Comparison of ENCODE assay signal across 16 cellular contexts in the genomic region with DNA sequence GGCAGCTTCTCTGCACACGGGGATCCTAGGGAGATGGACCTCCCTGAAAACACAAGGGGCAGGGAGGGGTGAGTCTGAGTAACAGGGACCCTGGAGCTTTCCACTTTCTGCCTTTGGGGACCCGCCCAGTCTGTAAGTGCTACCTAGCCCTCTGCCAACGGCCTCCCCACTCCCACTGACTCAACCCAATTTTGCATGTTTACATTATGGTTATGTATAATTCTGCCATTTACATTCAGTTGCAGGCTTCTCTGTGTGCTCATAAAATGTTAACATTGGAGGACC.
A peak's percentile ranks its signal among the peaks of the same experiment; 100 is the strongest.
DNase-seq lines count a peak whose midpoint lies in the region; ATAC-seq, FAIRE-seq and TF ChIP-seq lines count a peak whose summit lies in the region.
"Had no signal": no experiment of that assay in that cellular context is flagged by ENCODE, and none has a peak within 500 bp of the region (broad histone marks: within the 10 kb centered on the region; RNA-seq: fewer than 3 reads in every experiment).

No MANE protein-coding gene starts in this region.

- no CpG with 5 or more reads among the region's 3 CpGs for WGBS in neuronal stem cell (ENCODE audit: extremely low coverage in 2 of 2, insufficient read length in 2 of 2, insufficient replicate concordance in 1 of 2), 2 donors
- 51 to 76% (median 69%) methylated on average over 3 of the region's 3 CpGs for WGBS in small intestine, 3 donors

- H2BK120ac ChIP-seq in neuronal stem cell (ENCODE audit: low read depth, low read length), result no peak overlapping the region

- no peak overlapping the region for H3K4ac ChIP-seq in neuronal stem cell (ENCODE audit: low read length)

- H4K91ac ChIP-seq in neuronal stem cell (ENCODE audit: low read depth, low read length, poor library complexity), result peak overlapping the region; percentile 30

- H4K20me1 ChIP-seq in PC-3 (ENCODE audit: low read length), result no peaks in the 10 kb centered on the region

- H2AFZ ChIP-seq in PC-3 (ENCODE audit: low read length) (no peak overlapping the region), neuronal stem cell (ENCODE audit: low read length) (no peak overlapping the region)

- no peak overlapping the region for H3K23ac ChIP-seq in neuronal stem cell (ENCODE audit: low read depth, low read length, poor library complexity)

- no peak overlapping the region for H3K4me3 Mint-ChIP-seq in activated CD4-positive, alpha-beta T cell treated with anti-CD3 and anti-CD28 coated beads, Interleukin-2, amount 10 ng/mL, durations not matched to agents 24 days and 14 days
- H3K4me3 Mint-ChIP-seq: B cell; CD8-positive, alpha-beta T cell; H9; T-cell had no signal

- DNase-seq in H7 (peak; percentile 16), NCI-H1417 treated with DMSO at 0.1 percent for 48 hours (lab: John Stamatoyannopoulos, UW) (peak; percentile 70), PC-3 (peak; percentile 6), neuronal stem cell (ENCODE audit: low spot score) (no peak), small intestine (no peak)
- no peak for DNase-seq in activated CD4-positive, alpha-beta T cell treated with anti-CD3 and anti-CD28 coated beads, Interleukin-2, amount 10 ng/mL, durations not matched to agents 24 days and 14 days
- no peak for DNase-seq in activated CD8-positive, alpha-beta memory T cell treated with anti-CD3 and anti-CD28 coated beads, Interleukin-2, amount 50 U/mL, for 48 hours
- DNase-seq: CD8-positive, alpha-beta T cell; H9; NCI-H187; NCI-H2171 treated with DMSO at 0.1 percent for 48 hours; T-cell had no signal

- H3K36me3 Mint-ChIP-seq in activated CD4-positive, alpha-beta T cell treated with anti-CD3 and anti-CD28 coated beads, Interleukin-2, amount 10 ng/mL, durations not matched to agents 24 days and 14 days (ENCODE audit: low read depth), result no peaks in the 10 kb centered on the region
- H3K36me3 Mint-ChIP-seq: CD8-positive, alpha-beta T cell; T-cell had no signal

- no peak overlapping the region for H2AK5ac ChIP-seq in neuronal stem cell (ENCODE audit: low read depth, low read length)

- H3K4me1 ChIP-seq in PC-3 (ENCODE audit: insufficient read depth, low read length) (peaks cover 8% of the 10 kb centered on the region), neuronal stem cell (ENCODE audit: control insufficient read depth in 2 of 2, insufficient read depth in 1 of 2, low read depth in 1 of 2, low read length in 2 of 2) (peaks cover 0 to 19% of the 10 kb centered on the region in 2 donors), small intestine (ENCODE audit: control insufficient read depth in 2 of 2, insufficient read depth in 1 of 2, low read depth in 1 of 2, low read length in 1 of 2) (peaks cover 0 to 5% of the 10 kb centered on the region in 2 donors)

- H3K27ac Mint-ChIP-seq in activated CD4-positive, alpha-beta T cell treated with anti-CD3 and anti-CD28 coated beads, Interleukin-2, amount 10 ng/mL, durations not matched to agents 24 days and 14 days, result no peak overlapping the region
- H3K27ac Mint-ChIP-seq: B cell; CD8-positive, alpha-beta T cell; T-cell had no signal

- no peak overlapping the region for H3K27ac ChIP-seq in PC-3 (ENCODE audit: low read length)
- H3K27ac ChIP-seq in neuronal stem cell (replicated peaks; ENCODE audit: low read length), result no peak overlapping the region
- H3K27ac ChIP-seq in small intestine (ENCODE audit: low read depth in 1 of 2, low read length in 1 of 2), result no peak overlapping the region
- H3K27ac ChIP-seq: KMS-11 had no signal

- BruUV-seq in PC-3 (replicated peaks; lab: Mats Ljungman, UMichigan), result no TSS peak

- TF ChIP-seq CTCF in PC-3 (conservative IDR thresholded peaks at IDR 0.05; ENCODE audit: low read depth, low read length), result no peak

- H3K4me1 Mint-ChIP-seq in activated CD4-positive, alpha-beta T cell treated with anti-CD3 and anti-CD28 coated beads, Interleukin-2, amount 10 ng/mL, durations not matched to agents 24 days and 14 days, result no peaks in the 10 kb centered on the region
- H3K4me1 Mint-ChIP-seq: B cell, T-cell had no signal

- no peaks in the 10 kb centered on the region for H3F3A ChIP-seq in PC-3 (ENCODE audit: low read length, unreplicated experiment)

- H3K79me2 ChIP-seq in PC-3 (ENCODE audit: low read length), result no peaks in the 10 kb centered on the region

- H3K9me3 Mint-ChIP-seq in activated CD4-positive, alpha-beta T cell treated with anti-CD3 and anti-CD28 coated beads, Interleukin-2, amount 10 ng/mL, durations not matched to agents 24 days and 14 days, result no peaks in the 10 kb centered on the region
- H3K9me3 Mint-ChIP-seq: CD8-positive, alpha-beta T cell; H9; T-cell had no signal

- H3K9ac ChIP-seq in PC-3 (ENCODE audit: low read length), result no peak overlapping the region
- H3K9ac ChIP-seq in neuronal stem cell (ENCODE audit: low read depth, low read length, poor library complexity), result no peak overlapping the region
- H3K9ac ChIP-seq: KMS-11 had no signal

- H3K27me3 ChIP-seq in H7 (ENCODE audit: control insufficient read depth, insufficient read depth, low read length), result no peaks in the 10 kb centered on the region; the same call in 1 of the 2 replicates
- peaks cover 86% of the 10 kb centered on the region for H3K27me3 ChIP-seq in PC-3 (ENCODE audit: low read length)
- peaks cover 0 to 46% (median 0%) of the 10 kb centered on the region in 3 experiments for H3K27me3 ChIP-seq in neuronal stem cell (ENCODE audit: control insufficient read depth in 3 of 3, insufficient read depth in 3 of 3, low read depth in 1 of 3, low read length in 3 of 3)
- no peaks in the 10 kb centered on the region for H3K27me3 ChIP-seq in small intestine (ENCODE audit: control insufficient read depth in 2 of 2, insufficient read depth in 2 of 2, low read length in 2 of 2)

- H3K36me3 ChIP-seq in H7 (replicated peaks; ENCODE audit: control insufficient read depth, insufficient read depth, low read length) (no peaks in the 10 kb centered on the region), PC-3 (ENCODE audit: low read depth, low read length) (no peaks in the 10 kb centered on the region), neuronal stem cell (replicated peaks in 1 of 2; ENCODE audit: control insufficient read depth in 2 of 2, insufficient read depth in 2 of 2, low read length in 2 of 2) (no peaks in the 10 kb centered on the region), small intestine (ENCODE audit: control insufficient read depth in 2 of 2, insufficient read depth in 2 of 2, low read length in 2 of 2) (no peaks in the 10 kb centered on the region)

- H3K4me3 ChIP-seq in H7 (ENCODE audit: insufficient read depth, low read depth, low read length) (no peak overlapping the region), PC-3 (ENCODE audit: low read length) (no peak overlapping the region), neuronal stem cell (ENCODE audit: low read length in 2 of 2) (no peak overlapping the region), small intestine (ENCODE audit: low read depth in 1 of 2, low read length in 2 of 2) (no peak overlapping the region)

- H3K18ac ChIP-seq in neuronal stem cell (ENCODE audit: low read length), result no peak overlapping the region

- no peak overlapping the region for H2BK12ac ChIP-seq in neuronal stem cell (ENCODE audit: low read length)

- ATAC-seq in PC-3 (no peak), GM19455 (IDR thresholded peaks at IDR 0.05; ENCODE audit: unreplicated experiment) (no peak)
- ATAC-seq: CD8-positive, alpha-beta T cell; HepG2; T-cell had no signal

- H3K79me1 ChIP-seq in neuronal stem cell (ENCODE audit: low read depth, low read length), result no peaks in the 10 kb centered on the region

- H3K4me2 ChIP-seq in PC-3 (ENCODE audit: low read length) (no peak overlapping the region), neuronal stem cell (ENCODE audit: insufficient read depth, low read length, poor library complexity, severe bottlenecking) (no peak overlapping the region)
- H3K4me2 ChIP-seq: KMS-11 had no signal

- H2BK15ac ChIP-seq in neuronal stem cell (ENCODE audit: low read length), result no peak overlapping the region

- no peak overlapping the region for H2BK5ac ChIP-seq in neuronal stem cell (ENCODE audit: low read length)

- FAIRE-seq in small intestine (lab: Jason Lieb, UNC), result no peak
- FAIRE-seq: HepG2 had no signal

- H3K9me3 ChIP-seq in PC-3 (ENCODE audit: low read length), result no peaks in the 10 kb centered on the region
- no peaks in the 10 kb centered on the region for H3K9me3 ChIP-seq in neuronal stem cell (replicated peaks in 1 of 2; ENCODE audit: control insufficient read depth in 2 of 2, insufficient read depth in 1 of 2, low read depth in 1 of 2, low read length in 2 of 2)
- H3K9me3 ChIP-seq in small intestine (ENCODE audit: control insufficient read depth, low read depth), result no peaks in the 10 kb centered on the region

- POLR2A ChIA-PET in PC-3 (lab: Charles Lee; ENCODE audit: unreplicated experiment), result no interaction called here

- intact Hi-C loops in PC-3 (cut with micrococcal nuclease), result no loop called here
- intact Hi-C loops in activated CD4-positive, alpha-beta T cell treated with anti-CD3 and anti-CD28 coated beads, Interleukin-2, amount 10 ng/mL, durations not matched to agents 24 days and 14 days (cut with micrococcal nuclease), result no loop called here

- CTCF ChIA-PET in PC-3 (lab: Charles Lee), result no interaction called here

- no peak overlapping the region for H4K8ac ChIP-seq in neuronal stem cell (ENCODE audit: low read depth, low read length)

- peaks cover 4% of the 10 kb centered on the region for H3K27me3 Mint-ChIP-seq in activated CD4-positive, alpha-beta T cell treated with anti-CD3 and anti-CD28 coated beads, Interleukin-2, amount 10 ng/mL, durations not matched to agents 24 days and 14 days

- H3K9me2 ChIP-seq in PC-3 (replicated peaks; ENCODE audit: low read length), result no peaks in the 10 kb centered on the region

- H3K14ac ChIP-seq in neuronal stem cell (ENCODE audit: low read length), result no peak overlapping the region

Comparison
In these comparisons a context has a peak if more than half of its experiments do, and no peak if none do; other contexts are left out.
1. DNase-seq: peak in H7 (single experiment), NCI-H1417 treated with DMSO at 0.1 percent for 48 hours (single experiment) and PC-3 (single experiment); none in neuronal stem cell (single experiment), activated CD4-positive, alpha-beta T cell treated with anti-CD3 and anti-CD28 coated beads, Interleukin-2, amount 10 ng/mL, durations not matched to agents 24 days and 14 days (single experiment), activated CD8-positive, alpha-beta memory T cell treated with anti-CD3 and anti-CD28 coated beads, Interleukin-2, amount 50 U/mL, for 48 hours (single experiment) and small intestine (single experiment).